ENCODE assay signal across 8 cellular contexts in the genomic region with DNA sequence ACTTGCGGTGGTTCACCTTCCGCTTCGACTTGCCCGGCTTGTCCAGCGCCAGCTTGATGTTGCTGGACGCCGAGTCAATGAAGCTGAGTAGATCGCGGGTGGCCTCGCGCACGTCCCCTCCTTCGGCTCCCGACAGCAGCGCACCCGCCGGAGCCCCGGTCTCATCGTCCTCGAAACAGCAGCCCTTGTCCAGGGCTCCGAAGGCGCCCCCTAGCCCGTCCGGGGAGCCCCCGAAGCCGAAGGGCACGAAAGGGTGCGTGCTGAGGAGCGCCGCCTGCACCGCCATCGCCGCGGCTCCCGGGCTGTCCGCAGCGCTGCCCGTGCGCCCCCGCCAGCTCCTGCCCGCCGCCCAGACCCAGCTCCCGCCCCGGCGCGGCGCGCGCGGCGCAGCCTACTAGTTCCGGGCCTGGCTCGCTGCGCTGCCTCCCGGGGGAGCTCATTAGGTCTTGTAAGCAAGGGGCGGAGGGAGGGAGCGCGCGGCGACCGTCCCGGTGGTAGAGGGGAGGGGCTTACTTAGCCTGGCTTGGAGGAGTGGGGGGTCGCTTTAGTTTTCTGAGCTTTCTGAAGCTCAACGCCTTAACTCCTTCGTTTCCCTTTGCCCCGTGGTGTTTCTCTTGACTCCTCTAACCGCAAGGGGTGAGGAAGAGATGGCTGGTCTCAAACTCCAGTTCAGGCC. TPM values are rescaled to one million over a fixed set of nuclear protein-coding genes. Genes with fewer than 3 reads are reported as not detected.
DNase-seq lines count a peak whose midpoint lies in the region; ATAC-seq and TF ChIP-seq lines count a peak whose summit lies in the region.
"Had no signal": no experiment of that assay in that cellular context is flagged by ENCODE, and none has a peak within 500 bp of the region (broad histone marks: within the 10 kb centered on the region; RNA-seq: fewer than 3 reads in every experiment).

Gene FAM181B, minus strand, starts transcription at position 421 of the 676 bp plus-strand sequence. Its CDS starts 135 bp downstream, at position 286.

- H3K27me3 ChIP-seq in foreskin keratinocyte (peaks cover 60% of the 10 kb centered on the region), uterus (no peaks in the 10 kb centered on the region)

- no peaks in the 10 kb centered on the region for H3K9me3 ChIP-seq in uterus

- H3K4me1 Mint-ChIP-seq in activated T-cell treated with anti-CD3 and anti-CD28 coated beads, Interleukin-2, amount 50 U/mL, for 72 hours (ENCODE audit: low read depth): peaks cover 14% of the 10 kb centered on the region
- H3K4me1 Mint-ChIP-seq in nephron: peaks cover 12% of the 10 kb centered on the region

- ATAC-seq in GM18867 (IDR thresholded peaks at IDR 0.05; ENCODE audit: unreplicated experiment): peak; percentile 59
- peak; percentile 82 to 83 for ATAC-seq in activated T-cell treated with anti-CD3 and anti-CD28 coated beads, Interleukin-2, amount 50 U/mL, for 72 hours (replicated peaks in 1 of 2)
- peak; percentile 75 for ATAC-seq in foreskin keratinocyte
- no peak for ATAC-seq in GM18861 (IDR thresholded peaks at IDR 0.05; ENCODE audit: unreplicated experiment)

- intact Hi-C loops in uterus (cut with DNase I; ENCODE audit: low total_unique reads): no loop called here

- no peaks in the 10 kb centered on the region for H3K36me3 ChIP-seq in uterus

- no peaks in the 10 kb centered on the region for H3K9me3 Mint-ChIP-seq in activated T-cell treated with anti-CD3 and anti-CD28 coated beads, Interleukin-2, amount 50 U/mL, for 72 hours
- H3K9me3 Mint-ChIP-seq in nephron: no peaks in the 10 kb centered on the region

- H3K4me1 ChIP-seq in foreskin keratinocyte (no peaks in the 10 kb centered on the region), uterus (peaks cover 0 to 7% of the 10 kb centered on the region in 2 donors)

- DNase-seq in NCI-H1694 (lab: John Stamatoyannopoulos, UW) (peak; percentile 47), foreskin keratinocyte (peak in 1 of 2 donors; percentile 15), uterus (peak; percentile 34 to 57)
- peak; percentile 47 to 54 for DNase-seq in activated T-cell treated with anti-CD3 and anti-CD28 coated beads, Interleukin-2, amount 50 U/mL, for 72 hours

- no peak within 1 kb of the TSS for H3K27ac ChIP-seq in foreskin keratinocyte
- H3K27ac ChIP-seq in uterus: peak within 1 kb of the TSS; percentile 2 to 71

- peaks cover 60% of the 10 kb centered on the region for H3K27me3 Mint-ChIP-seq in activated T-cell treated with anti-CD3 and anti-CD28 coated beads, Interleukin-2, amount 50 U/mL, for 72 hours (ENCODE audit: low read depth)
- H3K27me3 Mint-ChIP-seq in nephron (ENCODE audit: low read depth): peaks cover 69% of the 10 kb centered on the region

- H3K4me3 Mint-ChIP-seq in activated T-cell treated with anti-CD3 and anti-CD28 coated beads, Interleukin-2, amount 50 U/mL, for 72 hours: peak within 1 kb of the TSS; percentile 75 to 79
- H3K4me3 Mint-ChIP-seq in nephron: peak within 1 kb of the TSS; percentile 80 to 87 (median 86)

- H3K4me3 ChIP-seq in uterus: peak within 1 kb of the TSS; percentile 41 to 64

- no peak for TF ChIP-seq POLR2A in uterus (IDR thresholded peaks at IDR 0.05)

- H3K27ac Mint-ChIP-seq in activated T-cell treated with anti-CD3 and anti-CD28 coated beads, Interleukin-2, amount 50 U/mL, for 72 hours: no peak within 1 kb of the TSS
- H3K27ac Mint-ChIP-seq in nephron: peak within 1 kb of the TSS in 2 of 3 experiments; percentile 26 to 76

- TF ChIP-seq CTCF in foreskin keratinocyte (conservative IDR thresholded peaks at IDR 0.05) (no peak), nephron (IDR thresholded peaks at IDR 0.05; ENCODE audit: unreplicated experiment in 3 of 3) (peak in 1 of 3 experiments; percentile 8), uterus (IDR thresholded peaks at IDR 0.05) (no peak)

- no peaks in the 10 kb centered on the region for H3K36me3 Mint-ChIP-seq in activated T-cell treated with anti-CD3 and anti-CD28 coated beads, Interleukin-2, amount 50 U/mL, for 72 hours (ENCODE audit: insufficient read depth in 2 of 2)
- no peaks in the 10 kb centered on the region for H3K36me3 Mint-ChIP-seq in nephron (ENCODE audit: low read depth)

RNA-seq across cellular contexts. Expression of gene FAM181B, which starts in this region (rescaled TPM):
- not detected for total RNA-seq in activated T-cell treated with anti-CD3 and anti-CD28 coated beads, Interleukin-2, amount 50 U/mL, for 72 hours
- total RNA-seq in foreskin keratinocyte: 0.07 and 0.21 TPM in 2 replicates
- 0.08 and 0.18 TPM in 2 replicates for polyA plus RNA-seq in foreskin keratinocyte
- total RNA-seq in uterus: 1 to 10 TPM in 1 of 4 donors, under 1 TPM in 2, not detected in 1; 0.26 to 5.7 (median 0.91) TPM
- total RNA-seq: T-helper 2 cell treated with Interferon-gamma antibody and Interleukin-4, amounts not matched to agents 100 ng/mL and 5 ng/mL, for 36 hours had no signal

Comparison
In these comparisons a context has a peak if more than half of its experiments do, and no peak if none do; other contexts are left out.
1. Peak in DNase-seq and ATAC-seq in activated T-cell treated with anti-CD3 and anti-CD28 coated beads, Interleukin-2, amount 50 U/mL, for 72 hours; RNA of the gene not detected or under 1 TPM.
2. Peak in ATAC-seq in foreskin keratinocyte; RNA of the gene not detected or under 1 TPM.